In genomic region chr2:238462782-238463396, GRCh38 we compare ENCODE assay signal across 1 cellular context.
A peak's percentile ranks its signal among the peaks of the same experiment; 100 is the strongest.
TF ChIP-seq lines count a peak whose summit lies in the region.

No MANE protein-coding gene starts in this region.

TF ChIP-seq in HepG2, 621 proteins besides CTCF, POLR2A, EP300 and RAD21 (continued from another document and continues in another):
- TF ChIP-seq ZNF674 (CRISPR knock-in tag; IDR thresholded peaks at IDR 0.05; ENCODE audit: low read depth): no peak
- TF ChIP-seq ZNF747 (CRISPR knock-in tag; IDR thresholded peaks at IDR 0.05; ENCODE audit: borderline replicate concordance): no peak
- TF ChIP-seq ZNF574 (CRISPR knock-in tag; IDR thresholded peaks at IDR 0.05): no peak
- no peak for TF ChIP-seq ZNF441 (CRISPR knock-in tag; IDR thresholded peaks at IDR 0.05; ENCODE audit: borderline replicate concordance)
- no peak for TF ChIP-seq ZNF761 (CRISPR knock-in tag; conservative IDR thresholded peaks at IDR 0.05)
- TF ChIP-seq, protein P1, sequence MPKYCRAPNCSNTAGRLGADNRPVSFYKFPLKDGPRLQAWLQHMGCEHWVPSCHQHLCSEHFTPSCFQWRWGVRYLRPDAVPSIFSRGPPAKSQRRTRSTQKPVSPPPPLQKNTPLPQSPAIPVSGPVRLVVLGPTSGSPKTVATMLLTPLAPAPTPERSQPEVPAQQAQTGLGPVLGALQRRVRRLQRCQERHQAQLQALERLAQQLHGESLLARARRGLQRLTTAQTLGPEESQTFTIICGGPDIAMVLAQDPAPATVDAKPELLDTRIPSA (CRISPR knock-in tag; IDR thresholded peaks at IDR 0.05; ENCODE audit: borderline replicate concordance): no peak
- no peak for TF ChIP-seq RELA (CRISPR knock-in tag; IDR thresholded peaks at IDR 0.05)
- peak; percentile 26; the same call in 1 of the 2 replicates for TF ChIP-seq ARID5B (CRISPR knock-in tag; IDR thresholded peaks at IDR 0.05)
- TF ChIP-seq, protein P2, sequence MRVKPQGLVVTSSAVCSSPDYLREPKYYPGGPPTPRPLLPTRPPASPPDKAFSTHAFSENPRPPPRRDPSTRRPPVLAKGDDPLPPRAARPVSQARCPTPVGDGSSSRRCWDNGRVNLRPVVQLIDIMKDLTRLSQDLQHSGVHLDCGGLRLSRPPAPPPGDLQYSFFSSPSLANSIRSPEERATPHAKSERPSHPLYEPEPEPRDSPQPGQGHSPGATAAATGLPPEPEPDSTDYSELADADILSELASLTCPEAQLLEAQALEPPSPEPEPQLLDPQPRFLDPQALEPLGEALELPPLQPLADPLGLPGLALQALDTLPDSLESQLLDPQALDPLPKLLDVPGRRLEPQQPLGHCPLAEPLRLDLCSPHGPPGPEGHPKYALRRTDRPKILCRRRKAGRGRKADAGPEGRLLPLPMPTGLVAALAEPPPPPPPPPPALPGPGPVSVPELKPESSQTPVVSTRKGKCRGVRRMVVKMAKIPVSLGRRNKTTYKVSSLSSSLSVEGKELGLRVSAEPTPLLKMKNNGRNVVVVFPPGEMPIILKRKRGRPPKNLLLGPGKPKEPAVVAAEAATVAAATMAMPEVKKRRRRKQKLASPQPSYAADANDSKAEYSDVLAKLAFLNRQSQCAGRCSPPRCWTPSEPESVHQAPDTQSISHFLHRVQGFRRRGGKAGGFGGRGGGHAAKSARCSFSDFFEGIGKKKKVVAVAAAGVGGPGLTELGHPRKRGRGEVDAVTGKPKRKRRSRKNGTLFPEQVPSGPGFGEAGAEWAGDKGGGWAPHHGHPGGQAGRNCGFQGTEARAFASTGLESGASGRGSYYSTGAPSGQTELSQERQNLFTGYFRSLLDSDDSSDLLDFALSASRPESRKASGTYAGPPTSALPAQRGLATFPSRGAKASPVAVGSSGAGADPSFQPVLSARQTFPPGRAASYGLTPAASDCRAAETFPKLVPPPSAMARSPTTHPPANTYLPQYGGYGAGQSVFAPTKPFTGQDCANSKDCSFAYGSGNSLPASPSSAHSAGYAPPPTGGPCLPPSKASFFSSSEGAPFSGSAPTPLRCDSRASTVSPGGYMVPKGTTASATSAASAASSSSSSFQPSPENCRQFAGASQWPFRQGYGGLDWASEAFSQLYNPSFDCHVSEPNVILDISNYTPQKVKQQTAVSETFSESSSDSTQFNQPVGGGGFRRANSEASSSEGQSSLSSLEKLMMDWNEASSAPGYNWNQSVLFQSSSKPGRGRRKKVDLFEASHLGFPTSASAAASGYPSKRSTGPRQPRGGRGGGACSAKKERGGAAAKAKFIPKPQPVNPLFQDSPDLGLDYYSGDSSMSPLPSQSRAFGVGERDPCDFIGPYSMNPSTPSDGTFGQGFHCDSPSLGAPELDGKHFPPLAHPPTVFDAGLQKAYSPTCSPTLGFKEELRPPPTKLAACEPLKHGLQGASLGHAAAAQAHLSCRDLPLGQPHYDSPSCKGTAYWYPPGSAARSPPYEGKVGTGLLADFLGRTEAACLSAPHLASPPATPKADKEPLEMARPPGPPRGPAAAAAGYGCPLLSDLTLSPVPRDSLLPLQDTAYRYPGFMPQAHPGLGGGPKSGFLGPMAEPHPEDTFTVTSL (CRISPR knock-in tag; IDR thresholded peaks at IDR 0.05; ENCODE audit: borderline replicate concordance): no peak
- TF ChIP-seq SRY (CRISPR knock-in tag; IDR thresholded peaks at IDR 0.05): no peak
- TF ChIP-seq, protein P3, sequence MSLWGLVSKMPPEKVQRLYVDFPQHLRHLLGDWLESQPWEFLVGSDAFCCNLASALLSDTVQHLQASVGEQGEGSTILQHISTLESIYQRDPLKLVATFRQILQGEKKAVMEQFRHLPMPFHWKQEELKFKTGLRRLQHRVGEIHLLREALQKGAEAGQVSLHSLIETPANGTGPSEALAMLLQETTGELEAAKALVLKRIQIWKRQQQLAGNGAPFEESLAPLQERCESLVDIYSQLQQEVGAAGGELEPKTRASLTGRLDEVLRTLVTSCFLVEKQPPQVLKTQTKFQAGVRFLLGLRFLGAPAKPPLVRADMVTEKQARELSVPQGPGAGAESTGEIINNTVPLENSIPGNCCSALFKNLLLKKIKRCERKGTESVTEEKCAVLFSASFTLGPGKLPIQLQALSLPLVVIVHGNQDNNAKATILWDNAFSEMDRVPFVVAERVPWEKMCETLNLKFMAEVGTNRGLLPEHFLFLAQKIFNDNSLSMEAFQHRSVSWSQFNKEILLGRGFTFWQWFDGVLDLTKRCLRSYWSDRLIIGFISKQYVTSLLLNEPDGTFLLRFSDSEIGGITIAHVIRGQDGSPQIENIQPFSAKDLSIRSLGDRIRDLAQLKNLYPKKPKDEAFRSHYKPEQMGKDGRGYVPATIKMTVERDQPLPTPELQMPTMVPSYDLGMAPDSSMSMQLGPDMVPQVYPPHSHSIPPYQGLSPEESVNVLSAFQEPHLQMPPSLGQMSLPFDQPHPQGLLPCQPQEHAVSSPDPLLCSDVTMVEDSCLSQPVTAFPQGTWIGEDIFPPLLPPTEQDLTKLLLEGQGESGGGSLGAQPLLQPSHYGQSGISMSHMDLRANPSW (CRISPR knock-in tag; IDR thresholded peaks at IDR 0.05; ENCODE audit: borderline replicate concordance): no peak
- TF ChIP-seq, protein P4, sequence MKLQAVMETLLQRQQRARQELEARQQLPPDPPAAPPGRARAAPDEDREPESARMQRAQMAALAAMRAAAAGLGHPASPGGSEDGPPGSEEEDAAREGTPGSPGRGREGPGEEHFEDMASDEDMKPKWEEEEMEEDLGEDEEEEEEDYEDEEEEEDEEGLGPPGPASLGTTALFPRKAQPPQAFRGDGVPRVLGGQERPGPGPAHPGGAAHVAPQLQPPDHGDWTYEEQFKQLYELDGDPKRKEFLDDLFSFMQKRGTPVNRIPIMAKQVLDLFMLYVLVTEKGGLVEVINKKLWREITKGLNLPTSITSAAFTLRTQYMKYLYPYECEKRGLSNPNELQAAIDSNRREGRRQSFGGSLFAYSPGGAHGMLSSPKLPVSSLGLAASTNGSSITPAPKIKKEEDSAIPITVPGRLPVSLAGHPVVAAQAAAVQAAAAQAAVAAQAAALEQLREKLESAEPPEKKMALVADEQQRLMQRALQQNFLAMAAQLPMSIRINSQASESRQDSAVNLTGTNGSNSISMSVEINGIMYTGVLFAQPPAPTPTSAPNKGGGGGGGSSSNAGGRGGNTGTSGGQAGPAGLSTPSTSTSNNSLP (IDR thresholded peaks at IDR 0.05; ENCODE audit: low read depth, low read length): peak; percentile 98
- TF ChIP-seq SRF (IDR thresholded peaks at IDR 0.05; ENCODE audit: low read depth, low read length): no peak
- no peak for TF ChIP-seq ZNF790 (CRISPR knock-in tag; IDR thresholded peaks at IDR 0.05; ENCODE audit: borderline replicate concordance)
- no peak for TF ChIP-seq PHB2 (IDR thresholded peaks at IDR 0.05; ENCODE audit: partially characterized antibody)
- no peak for TF ChIP-seq KDM5A (IDR thresholded peaks at IDR 0.05; ENCODE audit: borderline replicate concordance, low read length)
- no peak for TF ChIP-seq ZBTB44 (CRISPR knock-in tag; IDR thresholded peaks at IDR 0.05)
- TF ChIP-seq, protein P5, sequence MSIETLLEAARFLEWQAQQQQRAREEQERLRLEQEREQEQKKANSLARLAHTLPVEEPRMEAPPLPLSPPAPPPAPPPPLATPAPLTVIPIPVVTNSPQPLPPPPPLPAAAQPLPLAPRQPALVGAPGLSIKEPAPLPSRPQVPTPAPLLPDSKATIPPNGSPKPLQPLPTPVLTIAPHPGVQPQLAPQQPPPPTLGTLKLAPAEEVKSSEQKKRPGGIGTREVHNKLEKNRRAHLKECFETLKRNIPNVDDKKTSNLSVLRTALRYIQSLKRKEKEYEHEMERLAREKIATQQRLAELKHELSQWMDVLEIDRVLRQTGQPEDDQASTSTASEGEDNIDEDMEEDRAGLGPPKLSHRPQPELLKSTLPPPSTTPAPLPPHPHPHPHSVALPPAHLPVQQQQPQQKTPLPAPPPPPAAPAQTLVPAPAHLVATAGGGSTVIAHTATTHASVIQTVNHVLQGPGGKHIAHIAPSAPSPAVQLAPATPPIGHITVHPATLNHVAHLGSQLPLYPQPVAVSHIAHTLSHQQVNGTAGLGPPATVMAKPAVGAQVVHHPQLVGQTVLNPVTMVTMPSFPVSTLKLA (IDR thresholded peaks at IDR 0.05): no peak
- no peak for TF ChIP-seq ZNF234 (CRISPR knock-in tag; conservative IDR thresholded peaks at IDR 0.05)
- no peak for TF ChIP-seq ZNF180 (CRISPR knock-in tag; IDR thresholded peaks at IDR 0.05; ENCODE audit: borderline replicate concordance, low read depth)
- no peak for TF ChIP-seq RFX3 (CRISPR knock-in tag; IDR thresholded peaks at IDR 0.05)
- TF ChIP-seq BCLAF1 (IDR thresholded peaks at IDR 0.05): no peak
- no peak for TF ChIP-seq ZBTB25 (CRISPR knock-in tag; IDR thresholded peaks at IDR 0.05)
- TF ChIP-seq KLF16 (CRISPR knock-in tag; IDR thresholded peaks at IDR 0.05): peak in 1 of 2 experiments; percentile 35; a peak in 1 of 4 replicates
- TF ChIP-seq SMAD1 (CRISPR knock-in tag; IDR thresholded peaks at IDR 0.05; ENCODE audit: borderline replicate concordance, low read depth): no peak
- TF ChIP-seq SATB2 (CRISPR knock-in tag; IDR thresholded peaks at IDR 0.05): no peak
- TF ChIP-seq ZNF780A (CRISPR knock-in tag; IDR thresholded peaks at IDR 0.05): no peak
- TF ChIP-seq ZSCAN22 (CRISPR knock-in tag; IDR thresholded peaks at IDR 0.05): no peak
